ENCODE assay signal across 11 cellular contexts in the genomic region with DNA sequence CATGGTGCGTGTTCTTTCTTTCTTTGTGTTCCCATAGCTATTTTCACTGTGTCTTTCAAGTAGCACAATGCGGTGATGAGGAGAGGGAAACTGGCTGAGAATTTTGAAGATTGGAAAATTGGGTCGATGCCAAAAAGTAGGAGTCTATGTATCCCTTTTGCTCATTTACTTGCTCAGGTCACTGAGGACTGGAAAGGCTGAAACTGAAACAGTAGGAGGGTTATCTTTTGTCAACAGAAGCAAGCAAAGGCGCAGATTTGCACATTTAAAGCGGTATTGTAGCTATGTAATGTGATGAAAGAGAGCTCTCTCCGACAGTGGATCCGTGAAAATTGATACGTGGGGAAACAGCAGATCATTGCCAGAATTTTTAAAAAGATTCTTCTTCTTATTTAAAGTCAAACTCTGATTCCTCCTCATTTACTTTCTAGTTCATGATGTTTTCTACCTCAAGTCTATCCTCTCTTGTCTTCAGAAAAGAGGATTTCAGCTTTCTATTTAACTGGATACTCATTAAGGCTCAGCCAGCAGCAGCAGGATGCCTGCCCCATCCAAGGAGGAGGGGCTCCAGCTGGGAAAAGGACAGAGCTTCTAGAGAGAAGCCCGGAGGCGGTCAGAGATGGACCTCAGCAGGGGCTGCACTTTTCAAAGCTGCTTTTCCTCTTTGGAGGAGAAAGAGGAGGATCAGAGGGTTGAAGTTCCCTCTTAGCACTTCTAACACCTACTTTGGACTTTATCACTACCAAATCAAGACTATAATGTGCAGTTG. TPM values are rescaled to one million over a fixed set of nuclear protein-coding genes. Genes with fewer than 3 reads are reported as not detected.
A peak's percentile ranks its signal among the peaks of the same experiment; 100 is the strongest.
DNase-seq lines count a peak whose midpoint lies in the region; ATAC-seq, FAIRE-seq and TF ChIP-seq lines count a peak whose summit lies in the region.
"Had no signal": no experiment of that assay in that cellular context is flagged by ENCODE, and none has a peak within 500 bp of the region (broad histone marks: within the 10 kb centered on the region; RNA-seq: fewer than 3 reads in every experiment).

No MANE protein-coding gene starts in this region.

- TF ChIP-seq EP300 in suprapubic skin (IDR thresholded peaks at IDR 0.05) = no peak

- H3K27ac ChIP-seq in kidney (ENCODE audit: low read depth in 2 of 2, low read length in 2 of 2) (no peak overlapping the region), suprapubic skin (no peak overlapping the region)

- intact Hi-C loops in kidney (cut with DNase I) = no loop called here

- TF ChIP-seq POLR2A in suprapubic skin (IDR thresholded peaks at IDR 0.05) (no peak), erythroblast (IDR thresholded peaks at IDR 0.05; ENCODE audit: low read length) (no peak)

- 29% methylated on average over 10 of the region's 10 CpGs for WGBS in suprapubic skin

- H3K4me1 ChIP-seq in kidney (ENCODE audit: control insufficient read depth in 1 of 2, insufficient read depth in 1 of 2, low read depth in 1 of 2, low read length in 2 of 2) = no peaks in the 10 kb centered on the region
- H3K4me1 ChIP-seq in suprapubic skin = peaks cover 4% of the 10 kb centered on the region

- H3K9me3 ChIP-seq in kidney (ENCODE audit: control insufficient read depth in 1 of 2, low read length in 2 of 2) (no peaks in the 10 kb centered on the region), suprapubic skin (no peaks in the 10 kb centered on the region)

- H3K36me3 ChIP-seq in kidney (ENCODE audit: control insufficient read depth in 1 of 2, insufficient read depth in 2 of 2, low read length in 2 of 2) (no peaks in the 10 kb centered on the region), suprapubic skin (no peaks in the 10 kb centered on the region)

- H3K27me3 ChIP-seq in suprapubic skin = no peaks in the 10 kb centered on the region

- no peak for ATAC-seq in HG03432 (IDR thresholded peaks at IDR 0.05; ENCODE audit: unreplicated experiment)
- ATAC-seq: activated naive CD8-positive, alpha-beta T cell treated with anti-CD3 and anti-CD28 coated beads, Interleukin-2, amount 50 U/mL, for 24 hours had no signal

- DNase-seq in DMS79 treated with DMSO at 0.1 percent for 48 hours (lab: John Stamatoyannopoulos, UW) (peak; percentile 46), DMS79 (lab: John Stamatoyannopoulos, UW) (no peak), cardiac fibroblast (ENCODE audit: low read depth in 2 of 2) (peak; percentile 25 to 53), kidney (peak; percentile 59), suprapubic skin (ENCODE audit: low spot score in 2 of 2) (no peak), erythroblast (lab: John Stamatoyannopoulos, UW) (no peak), COLO668 (lab: John Stamatoyannopoulos, UW; ENCODE audit: unreplicated experiment) (no peak)
- DNase-seq: activated naive CD8-positive, alpha-beta T cell treated with anti-CD3 and anti-CD28 coated beads, Interleukin-2, amount 50 U/mL, for 24 hours; SHP77 treated with DMSO at 0.1 percent for 48 hours had no signal

- no peak overlapping the region for H3K4me3 ChIP-seq in cardiac fibroblast (replicated peaks in 1 of 2; ENCODE audit: low read depth in 2 of 2, low read length in 2 of 2)
- H3K4me3 ChIP-seq in kidney (ENCODE audit: low read length in 2 of 2) = no peak overlapping the region
- H3K4me3 ChIP-seq in suprapubic skin = peak overlapping the region; percentile 25

- H3K9ac ChIP-seq in kidney (ENCODE audit: low read length in 2 of 2) = no peak overlapping the region

- no peak for TF ChIP-seq CTCF in cardiac fibroblast (IDR thresholded peaks at IDR 0.05; ENCODE audit: low read depth, low read length)
- no peak for TF ChIP-seq CTCF in kidney (IDR thresholded peaks at IDR 0.05; ENCODE audit: borderline replicate concordance, extremely low read depth, insufficient read depth)
- TF ChIP-seq CTCF in suprapubic skin (IDR thresholded peaks at IDR 0.05) = no peak

- no peak for FAIRE-seq in kidney (lab: Jason Lieb, UNC)
- FAIRE-seq: A204.1 had no signal

RNA-seq across cellular contexts. Expression of a gene that starts 15.9 kb away (rescaled TPM):
- total RNA-seq in kidney (52.4 TPM), suprapubic skin (10 to 100 TPM; 36.6 to 89.6 (median 67.3) TPM)
- polyA plus RNA-seq in kidney (ENCODE audit: insufficient read depth, low read depth, low replicate concordance) = 34.5 TPM

Comparison
In these comparisons a context has a peak if more than half of its experiments do, and no peak if none do; other contexts are left out.
1. DNase-seq: peak in DMS79 treated with DMSO at 0.1 percent for 48 hours (single experiment), cardiac fibroblast (2 of 2) and kidney (single experiment); none in DMS79 (single experiment), suprapubic skin (0 of 2), erythroblast (0 of 2) and COLO668 (single experiment).